8 cellular contexts compared by ENCODE assay signal in genomic region chr9:72577212-72577753, GRCh38. TPM values are rescaled to one million over a fixed set of nuclear protein-coding genes. Genes with fewer than 3 reads are reported as not detected.
DNase-seq lines count a peak whose midpoint lies in the region; ATAC-seq and TF ChIP-seq lines count a peak whose summit lies in the region.

No MANE protein-coding gene starts in this region.

- H3K9ac ChIP-seq in trophoblast cell (ENCODE audit: low read length) = no peak overlapping the region

- intact Hi-C loops in esophagus squamous epithelium (cut with DNase I) = no loop called here

- peak; percentile 74 for DNase-seq in DMS53 (lab: John Stamatoyannopoulos, UW)
- DNase-seq in esophagus squamous epithelium (lab: John Stamatoyannopoulos, UW) = no peak
- DNase-seq in trophoblast cell = peak in 1 of 2 donors; percentile 69
- DNase-seq in effector memory CD4-positive, alpha-beta T cell = no peak
- no peak for DNase-seq in NCI-H82 treated with DMSO at 0.1 percent for 48 hours (lab: John Stamatoyannopoulos, UW; ENCODE audit: unreplicated experiment)

- H2AFZ ChIP-seq in trophoblast cell (ENCODE audit: insufficient read depth, low read length, poor library complexity) = no peak overlapping the region

- WGBS in esophagus squamous epithelium, 2 donors = 8 to 15% methylated on average over 3 to 4 of the region's 4 CpGs
- no CpG with 5 or more reads among the region's 4 CpGs for WGBS in trophoblast cell (ENCODE audit: extremely low coverage, insufficient coverage, insufficient read length)

- H4K91ac ChIP-seq in trophoblast cell (ENCODE audit: low read depth, low read length) = no peak overlapping the region

- H3K4ac ChIP-seq in trophoblast cell (ENCODE audit: low read depth, low read length) = no peak overlapping the region

- no peak overlapping the region for H3K18ac ChIP-seq in trophoblast cell (ENCODE audit: low read length)

- H2AK5ac ChIP-seq in trophoblast cell (ENCODE audit: low read length) = no peak overlapping the region

- TF ChIP-seq CTCF in esophagus squamous epithelium (IDR thresholded peaks at IDR 0.05) = peak in 1 of 6 experiments; percentile 8

- H3K4me3 ChIP-seq in esophagus squamous epithelium (peak overlapping the region; percentile 10 to 47 (median 31)), trophoblast cell (ENCODE audit: low read depth, low read length) (no peak overlapping the region)
- no peak overlapping the region for H3K4me3 ChIP-seq in effector memory CD4-positive, alpha-beta T cell (ENCODE audit: insufficient read depth, low read depth, low read length, poor library complexity, severe bottlenecking)

- no peak overlapping the region for H4K8ac ChIP-seq in trophoblast cell (ENCODE audit: low read depth, low read length)

- no peak overlapping the region for H3K14ac ChIP-seq in trophoblast cell (ENCODE audit: low read length)

- no peak for TF ChIP-seq POLR2A in esophagus squamous epithelium (IDR thresholded peaks at IDR 0.05)

- no peak overlapping the region for H2BK5ac ChIP-seq in trophoblast cell (ENCODE audit: low read depth, low read length, poor library complexity)

- no peaks in the 10 kb centered on the region for H3K79me1 ChIP-seq in trophoblast cell (ENCODE audit: low read length)

- H3K9me3 ChIP-seq in esophagus squamous epithelium (no peaks in the 10 kb centered on the region), trophoblast cell (ENCODE audit: insufficient read depth, low read depth, low read length) (no peaks in the 10 kb centered on the region)
- no peaks in the 10 kb centered on the region for H3K9me3 ChIP-seq in effector memory CD4-positive, alpha-beta T cell (ENCODE audit: control insufficient read depth, low read length)

- peak overlapping the region; percentile 72 to 89 (median 89) for H3K27ac ChIP-seq in esophagus squamous epithelium
- no peak overlapping the region for H3K27ac ChIP-seq in trophoblast cell (ENCODE audit: low read depth, low read length)
- no peak overlapping the region for H3K27ac ChIP-seq in effector memory CD4-positive, alpha-beta T cell (ENCODE audit: insufficient read depth, low read length, poor library complexity, severe bottlenecking)

- no peak overlapping the region for H2BK120ac ChIP-seq in trophoblast cell (ENCODE audit: insufficient read depth, low read length, poor library complexity)

- H2BK12ac ChIP-seq in trophoblast cell (ENCODE audit: low read length) = peak overlapping the region; percentile 65

- no peak overlapping the region for H4K12ac ChIP-seq in trophoblast cell (ENCODE audit: low read depth, low read length)

- no peaks in the 10 kb centered on the region for H3K27me3 ChIP-seq in esophagus squamous epithelium
- H3K27me3 ChIP-seq in trophoblast cell (ENCODE audit: insufficient read depth, low read length) = no peaks in the 10 kb centered on the region
- no peaks in the 10 kb centered on the region for H3K27me3 ChIP-seq in effector memory CD4-positive, alpha-beta T cell (replicated peaks; ENCODE audit: control insufficient read depth, insufficient read depth, low read length, poor library complexity, severe bottlenecking)

- no peaks in the 10 kb centered on the region for H3K36me3 ChIP-seq in esophagus squamous epithelium
- H3K36me3 ChIP-seq in trophoblast cell (ENCODE audit: control insufficient read depth in 1 of 2, insufficient read depth in 2 of 2, low read length in 2 of 2) = no peaks in the 10 kb centered on the region
- no peaks in the 10 kb centered on the region for H3K36me3 ChIP-seq in effector memory CD4-positive, alpha-beta T cell (ENCODE audit: control insufficient read depth, insufficient read depth, low read length)

- H3K79me2 ChIP-seq in trophoblast cell (ENCODE audit: control insufficient read depth, insufficient read depth, low read length, poor library complexity) = no peaks in the 10 kb centered on the region

- ATAC-seq in GM21576 (IDR thresholded peaks at IDR 0.05; ENCODE audit: unreplicated experiment) = no peak
- ATAC-seq in activated CD4-positive, CD25-positive, alpha-beta regulatory T cell treated with anti-CD3 and anti-CD28 coated beads, Interleukin-2, amount 50 U/mL, for 24 hours = no peak

- H3K4me2 ChIP-seq in trophoblast cell (ENCODE audit: low read length) = no peak overlapping the region

- H3K4me1 ChIP-seq in esophagus squamous epithelium (peaks cover 7 to 68% (median 30%) of the 10 kb centered on the region in 3 donors), trophoblast cell (ENCODE audit: control insufficient read depth in 1 of 2, insufficient read depth in 2 of 2, low read length in 2 of 2) (peaks cover 0 to 7% of the 10 kb centered on the region in 2 experiments)
- H3K4me1 ChIP-seq in effector memory CD4-positive, alpha-beta T cell (ENCODE audit: control insufficient read depth, insufficient read depth, low read length, poor library complexity, severe bottlenecking) = no peaks in the 10 kb centered on the region

- no peak overlapping the region for H3K23ac ChIP-seq in trophoblast cell (ENCODE audit: low read length)

TF ChIP-seq in PFSK-1, 5 proteins besides CTCF, POLR2A, EP300 and RAD21:
- TF ChIP-seq POLR2AphosphoS5 (IDR thresholded peaks at IDR 0.05; ENCODE audit: low read depth, low read length) (no peak), SIN3A (IDR thresholded peaks at IDR 0.05; ENCODE audit: borderline replicate concordance, insufficient read depth, low read length) (0 out of 2 replicates have a peak, but pooled peaks have one; percentile 21), TAF1 (IDR thresholded peaks at IDR 0.05; ENCODE audit: borderline replicate concordance, insufficient read depth, low read length) (no peak), FOXP2 (optimal IDR thresholded peaks at IDR 0.05; ENCODE audit: borderline replicate concordance, extremely low read depth, extremely low read length, insufficient read depth) (no peak)

RNA-seq across cellular contexts. Expression of gene TMC1, which starts 55.9 kb away (rescaled TPM):
- not detected for polyA plus RNA-seq in PFSK-1 (2012; ENCODE audit: insufficient read length, low read depth)
- total RNA-seq in esophagus squamous epithelium = 1 to 10 TPM in 3 of 4 donors, not detected in 1; 1.1 to 3.1 (median 1.5) TPM
- 0.03 and 0.04 TPM in 2 replicates for polyA plus RNA-seq in trophoblast cell (2013)

Comparison
In these comparisons a context has a peak if more than half of its experiments do, and no peak if none do; other contexts are left out.
1. H3K27ac ChIP-seq: peak in esophagus squamous epithelium (4 of 4); none in trophoblast cell (single experiment) and effector memory CD4-positive, alpha-beta T cell (single experiment).
2. H3K4me3 ChIP-seq: peak in esophagus squamous epithelium (4 of 4); none in trophoblast cell (single experiment) and effector memory CD4-positive, alpha-beta T cell (single experiment).